In the genomic region with DNA sequence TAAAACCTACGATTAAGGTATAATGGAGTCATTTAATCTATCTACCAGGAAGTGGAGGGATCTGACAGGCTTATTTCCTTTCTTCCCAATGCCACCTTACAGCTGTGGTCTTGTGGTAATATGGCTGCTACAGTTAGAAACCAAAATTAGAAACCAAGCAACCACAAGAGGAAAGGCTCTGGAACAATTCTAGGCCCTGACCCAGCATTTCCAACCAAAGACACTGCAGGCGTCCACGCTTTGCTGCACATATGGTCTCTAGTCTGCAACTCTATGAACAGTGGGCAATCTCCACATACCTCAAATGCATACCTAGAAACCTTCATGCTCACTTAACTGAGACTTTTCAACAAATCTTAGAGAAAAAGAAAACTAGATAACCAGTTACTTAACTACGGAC, we compare ENCODE assay signal across 1 cellular context.
TF ChIP-seq lines count a peak whose summit lies in the region.

No MANE protein-coding gene starts in this region.

TF ChIP-seq in H1, 55 proteins besides CTCF, POLR2A, EP300 and RAD21:
- TF ChIP-seq, protein P1, sequence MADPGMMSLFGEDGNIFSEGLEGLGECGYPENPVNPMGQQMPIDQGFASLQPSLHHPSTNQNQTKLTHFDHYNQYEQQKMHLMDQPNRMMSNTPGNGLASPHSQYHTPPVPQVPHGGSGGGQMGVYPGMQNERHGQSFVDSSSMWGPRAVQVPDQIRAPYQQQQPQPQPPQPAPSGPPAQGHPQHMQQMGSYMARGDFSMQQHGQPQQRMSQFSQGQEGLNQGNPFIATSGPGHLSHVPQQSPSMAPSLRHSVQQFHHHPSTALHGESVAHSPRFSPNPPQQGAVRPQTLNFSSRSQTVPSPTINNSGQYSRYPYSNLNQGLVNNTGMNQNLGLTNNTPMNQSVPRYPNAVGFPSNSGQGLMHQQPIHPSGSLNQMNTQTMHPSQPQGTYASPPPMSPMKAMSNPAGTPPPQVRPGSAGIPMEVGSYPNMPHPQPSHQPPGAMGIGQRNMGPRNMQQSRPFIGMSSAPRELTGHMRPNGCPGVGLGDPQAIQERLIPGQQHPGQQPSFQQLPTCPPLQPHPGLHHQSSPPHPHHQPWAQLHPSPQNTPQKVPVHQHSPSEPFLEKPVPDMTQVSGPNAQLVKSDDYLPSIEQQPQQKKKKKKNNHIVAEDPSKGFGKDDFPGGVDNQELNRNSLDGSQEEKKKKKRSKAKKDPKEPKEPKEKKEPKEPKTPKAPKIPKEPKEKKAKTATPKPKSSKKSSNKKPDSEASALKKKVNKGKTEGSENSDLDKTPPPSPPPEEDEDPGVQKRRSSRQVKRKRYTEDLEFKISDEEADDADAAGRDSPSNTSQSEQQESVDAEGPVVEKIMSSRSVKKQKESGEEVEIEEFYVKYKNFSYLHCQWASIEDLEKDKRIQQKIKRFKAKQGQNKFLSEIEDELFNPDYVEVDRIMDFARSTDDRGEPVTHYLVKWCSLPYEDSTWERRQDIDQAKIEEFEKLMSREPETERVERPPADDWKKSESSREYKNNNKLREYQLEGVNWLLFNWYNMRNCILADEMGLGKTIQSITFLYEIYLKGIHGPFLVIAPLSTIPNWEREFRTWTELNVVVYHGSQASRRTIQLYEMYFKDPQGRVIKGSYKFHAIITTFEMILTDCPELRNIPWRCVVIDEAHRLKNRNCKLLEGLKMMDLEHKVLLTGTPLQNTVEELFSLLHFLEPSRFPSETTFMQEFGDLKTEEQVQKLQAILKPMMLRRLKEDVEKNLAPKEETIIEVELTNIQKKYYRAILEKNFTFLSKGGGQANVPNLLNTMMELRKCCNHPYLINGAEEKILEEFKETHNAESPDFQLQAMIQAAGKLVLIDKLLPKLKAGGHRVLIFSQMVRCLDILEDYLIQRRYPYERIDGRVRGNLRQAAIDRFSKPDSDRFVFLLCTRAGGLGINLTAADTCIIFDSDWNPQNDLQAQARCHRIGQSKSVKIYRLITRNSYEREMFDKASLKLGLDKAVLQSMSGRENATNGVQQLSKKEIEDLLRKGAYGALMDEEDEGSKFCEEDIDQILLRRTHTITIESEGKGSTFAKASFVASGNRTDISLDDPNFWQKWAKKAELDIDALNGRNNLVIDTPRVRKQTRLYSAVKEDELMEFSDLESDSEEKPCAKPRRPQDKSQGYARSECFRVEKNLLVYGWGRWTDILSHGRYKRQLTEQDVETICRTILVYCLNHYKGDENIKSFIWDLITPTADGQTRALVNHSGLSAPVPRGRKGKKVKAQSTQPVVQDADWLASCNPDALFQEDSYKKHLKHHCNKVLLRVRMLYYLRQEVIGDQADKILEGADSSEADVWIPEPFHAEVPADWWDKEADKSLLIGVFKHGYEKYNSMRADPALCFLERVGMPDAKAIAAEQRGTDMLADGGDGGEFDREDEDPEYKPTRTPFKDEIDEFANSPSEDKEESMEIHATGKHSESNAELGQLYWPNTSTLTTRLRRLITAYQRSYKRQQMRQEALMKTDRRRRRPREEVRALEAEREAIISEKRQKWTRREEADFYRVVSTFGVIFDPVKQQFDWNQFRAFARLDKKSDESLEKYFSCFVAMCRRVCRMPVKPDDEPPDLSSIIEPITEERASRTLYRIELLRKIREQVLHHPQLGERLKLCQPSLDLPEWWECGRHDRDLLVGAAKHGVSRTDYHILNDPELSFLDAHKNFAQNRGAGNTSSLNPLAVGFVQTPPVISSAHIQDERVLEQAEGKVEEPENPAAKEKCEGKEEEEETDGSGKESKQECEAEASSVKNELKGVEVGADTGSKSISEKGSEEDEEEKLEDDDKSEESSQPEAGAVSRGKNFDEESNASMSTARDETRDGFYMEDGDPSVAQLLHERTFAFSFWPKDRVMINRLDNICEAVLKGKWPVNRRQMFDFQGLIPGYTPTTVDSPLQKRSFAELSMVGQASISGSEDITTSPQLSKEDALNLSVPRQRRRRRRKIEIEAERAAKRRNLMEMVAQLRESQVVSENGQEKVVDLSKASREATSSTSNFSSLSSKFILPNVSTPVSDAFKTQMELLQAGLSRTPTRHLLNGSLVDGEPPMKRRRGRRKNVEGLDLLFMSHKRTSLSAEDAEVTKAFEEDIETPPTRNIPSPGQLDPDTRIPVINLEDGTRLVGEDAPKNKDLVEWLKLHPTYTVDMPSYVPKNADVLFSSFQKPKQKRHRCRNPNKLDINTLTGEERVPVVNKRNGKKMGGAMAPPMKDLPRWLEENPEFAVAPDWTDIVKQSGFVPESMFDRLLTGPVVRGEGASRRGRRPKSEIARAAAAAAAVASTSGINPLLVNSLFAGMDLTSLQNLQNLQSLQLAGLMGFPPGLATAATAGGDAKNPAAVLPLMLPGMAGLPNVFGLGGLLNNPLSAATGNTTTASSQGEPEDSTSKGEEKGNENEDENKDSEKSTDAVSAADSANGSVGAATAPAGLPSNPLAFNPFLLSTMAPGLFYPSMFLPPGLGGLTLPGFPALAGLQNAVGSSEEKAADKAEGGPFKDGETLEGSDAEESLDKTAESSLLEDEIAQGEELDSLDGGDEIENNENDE (IDR thresholded peaks at IDR 0.05; ENCODE audit: insufficient replicate concordance, low read length), result no peak
- TF ChIP-seq SIX5 (IDR thresholded peaks at IDR 0.05; ENCODE audit: low read depth, low read length), result no peak
- no peak for TF ChIP-seq JUN (IDR thresholded peaks at IDR 0.05; ENCODE audit: low read depth, low read length)
- no peak for TF ChIP-seq ATF3 (IDR thresholded peaks at IDR 0.05; ENCODE audit: insufficient read depth, low read depth, low read length)
- no peak for TF ChIP-seq RFX5 (IDR thresholded peaks at IDR 0.05; ENCODE audit: borderline replicate concordance, low read depth, low read length)
- TF ChIP-seq KDM4A (IDR thresholded peaks at IDR 0.05; ENCODE audit: low read depth, low read length, severe bottlenecking), result no peak
- TF ChIP-seq GTF2F1 (IDR thresholded peaks at IDR 0.05; ENCODE audit: borderline replicate concordance, low read depth, low read length), result no peak
- TF ChIP-seq, protein P2, sequence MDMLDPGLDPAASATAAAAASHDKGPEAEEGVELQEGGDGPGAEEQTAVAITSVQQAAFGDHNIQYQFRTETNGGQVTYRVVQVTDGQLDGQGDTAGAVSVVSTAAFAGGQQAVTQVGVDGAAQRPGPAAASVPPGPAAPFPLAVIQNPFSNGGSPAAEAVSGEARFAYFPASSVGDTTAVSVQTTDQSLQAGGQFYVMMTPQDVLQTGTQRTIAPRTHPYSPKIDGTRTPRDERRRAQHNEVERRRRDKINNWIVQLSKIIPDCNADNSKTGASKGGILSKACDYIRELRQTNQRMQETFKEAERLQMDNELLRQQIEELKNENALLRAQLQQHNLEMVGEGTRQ (IDR thresholded peaks at IDR 0.05; ENCODE audit: low read length), result no peak
- TF ChIP-seq SRF (IDR thresholded peaks at IDR 0.05; ENCODE audit: low read depth, low read length), result no peak
- TF ChIP-seq CTBP2 (IDR thresholded peaks at IDR 0.05; ENCODE audit: borderline replicate concordance, insufficient read depth, insufficient read length, low read length), result no peak
- TF ChIP-seq TAF1 (IDR thresholded peaks at IDR 0.05; ENCODE audit: low read depth, low read length), result no peak
- no peak for TF ChIP-seq NRF1 (IDR thresholded peaks at IDR 0.05; ENCODE audit: low read depth, low read length)
- no peak for TF ChIP-seq CBX8 (IDR thresholded peaks at IDR 0.05; ENCODE audit: borderline replicate concordance, low read depth, low read length)
- no peak for TF ChIP-seq KDM5A (IDR thresholded peaks at IDR 0.05; ENCODE audit: low read length)
- no peak for TF ChIP-seq RBBP5 (IDR thresholded peaks at IDR 0.05; ENCODE audit: borderline replicate concordance, low read depth, low read length)
TF ChIP-seq in H1: peak in this region for 0.
